ENCODE assay signal across 1 cellular context in the genomic region with DNA sequence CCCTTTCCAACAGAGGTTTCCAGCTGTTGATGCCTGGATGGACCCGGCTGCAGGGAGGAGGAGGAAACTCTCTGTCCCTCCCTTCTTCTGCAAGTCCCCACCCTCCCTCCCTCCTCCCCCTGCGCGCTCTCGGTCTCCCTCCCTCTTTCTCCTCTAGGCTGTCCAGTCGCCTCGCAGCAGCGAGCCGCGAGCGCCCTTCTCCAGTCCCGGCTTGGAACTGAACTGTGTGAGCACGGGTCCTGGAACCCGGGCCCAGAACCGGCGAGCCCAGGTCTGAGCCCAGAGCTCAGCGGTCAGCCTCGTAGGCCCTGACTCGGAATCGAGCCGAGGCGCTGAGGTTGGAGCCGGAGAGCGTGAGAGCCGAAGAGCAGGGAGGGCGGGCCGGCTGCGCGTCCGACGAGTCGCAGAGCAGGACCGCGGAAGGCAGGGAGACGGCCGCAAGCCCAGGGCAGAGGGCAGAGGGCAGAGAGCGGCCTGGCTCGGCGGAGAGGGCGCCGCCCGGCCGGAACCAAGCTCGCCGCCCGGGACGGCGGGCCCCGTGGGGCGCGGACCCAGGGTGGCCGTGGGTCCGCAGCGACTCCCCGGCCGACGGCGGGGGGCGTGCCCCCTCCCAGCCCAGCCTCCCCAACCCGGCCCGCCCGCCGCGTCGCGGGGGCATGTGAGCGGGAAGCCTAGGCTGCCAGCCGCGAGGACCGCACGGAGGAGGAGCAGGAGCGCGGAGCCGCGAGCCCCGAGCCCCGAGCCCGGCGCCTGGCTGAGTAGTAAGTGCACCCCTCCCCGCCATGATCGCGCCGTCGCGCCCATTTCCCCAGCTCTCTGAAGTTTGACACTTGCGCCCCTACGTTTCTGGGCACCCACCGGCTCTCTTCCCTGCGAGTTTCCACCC.
A peak's percentile ranks its signal among the peaks of the same experiment; 100 is the strongest.
TF ChIP-seq lines count a peak whose summit lies in the region.

SOX13 (plus strand) TSS at position 165 of the 886 bp plus-strand sequence. CDS start 39,801 bp downstream, outside the sequence.

TF ChIP-seq in HepG2, 621 proteins besides CTCF, POLR2A, EP300 and RAD21 (continued from another document):
- TF ChIP-seq REST (IDR thresholded peaks at IDR 0.05; ENCODE audit: borderline replicate concordance in 1 of 2, low read depth in 1 of 2, low read length in 2 of 2) (peak in 1 of 2 experiments; percentile 14; a peak in 1 of 4 replicates), YEATS4 (CRISPR knock-in tag; IDR thresholded peaks at IDR 0.05; ENCODE audit: borderline replicate concordance) (peak; percentile 77), ZNF550 (CRISPR knock-in tag; IDR thresholded peaks at IDR 0.05; ENCODE audit: borderline replicate concordance) (no peak), MLLT10 (CRISPR knock-in tag; IDR thresholded peaks at IDR 0.05) (no peak), ZFY (CRISPR knock-in tag; IDR thresholded peaks at IDR 0.05) (peak; percentile 93), TCF12 (IDR thresholded peaks at IDR 0.05) (no peak), TCF12 (CRISPR knock-in tag; IDR thresholded peaks at IDR 0.05) (no peak), ZC3H4 (CRISPR knock-in tag; IDR thresholded peaks at IDR 0.05; ENCODE audit: borderline replicate concordance) (no peak), ZNF331 (CRISPR knock-in tag; IDR thresholded peaks at IDR 0.05) (peak; percentile 72), ZSCAN30 (CRISPR knock-in tag; IDR thresholded peaks at IDR 0.05) (no peak), ZFYVE20 (CRISPR knock-in tag; IDR thresholded peaks at IDR 0.05; ENCODE audit: borderline replicate concordance, low read depth) (no peak), WIZ (CRISPR knock-in tag; IDR thresholded peaks at IDR 0.05) (no peak), KLF11 (CRISPR knock-in tag; IDR thresholded peaks at IDR 0.05) (0 out of 2 replicates have a peak, but pooled peaks have one; percentile 59), FOXP1 (IDR thresholded peaks at IDR 0.05) (no peak), FOXP1 (CRISPR knock-in tag; IDR thresholded peaks at IDR 0.05) (no peak), ZMYM2 (CRISPR knock-in tag; IDR thresholded peaks at IDR 0.05) (no peak), ZFP82 (CRISPR knock-in tag; IDR thresholded peaks at IDR 0.05; ENCODE audit: borderline replicate concordance) (0 out of 2 replicates have a peak, but pooled peaks have one; percentile 9), ZNF713 (CRISPR knock-in tag; IDR thresholded peaks at IDR 0.05) (no peak), ZNF260 (CRISPR knock-in tag; IDR thresholded peaks at IDR 0.05; ENCODE audit: borderline replicate concordance, low read depth) (no peak), SPEN (CRISPR knock-in tag; IDR thresholded peaks at IDR 0.05; ENCODE audit: low read depth) (peak; percentile 59), CBFB (CRISPR knock-in tag; IDR thresholded peaks at IDR 0.05) (peak; percentile 46; the same call in 1 of the 2 replicates), ZNF672 (CRISPR knock-in tag; IDR thresholded peaks at IDR 0.05) (no peak), KLF13 (CRISPR knock-in tag; IDR thresholded peaks at IDR 0.05) (no peak), PITX1 (CRISPR knock-in tag; IDR thresholded peaks at IDR 0.05) (peak; percentile 65), ADNP (CRISPR knock-in tag; IDR thresholded peaks at IDR 0.05) (no peak), SSRP1 (CRISPR knock-in tag; IDR thresholded peaks at IDR 0.05) (peak; percentile 29; the same call in 1 of the 2 replicates), TRIM22 (IDR thresholded peaks at IDR 0.05) (no peak), PHF20 (CRISPR knock-in tag; IDR thresholded peaks at IDR 0.05) (0 out of 2 replicates have a peak, but pooled peaks have one; percentile 28), ZNF572 (CRISPR knock-in tag; IDR thresholded peaks at IDR 0.05) (0 out of 2 replicates have a peak, but pooled peaks have one; percentile 77), ZFP36 (IDR thresholded peaks at IDR 0.05; ENCODE audit: borderline replicate concordance, low read depth, low read length, partially characterized antibody) (no peak), TARDBP (CRISPR knock-in tag; IDR thresholded peaks at IDR 0.05) (peak; percentile 82; the same call in 1 of the 2 replicates), NR2F1 (CRISPR knock-in tag; IDR thresholded peaks at IDR 0.05) (peak; percentile 21 to 56; a peak in 2 of 4 replicates), XRCC5 (optimal IDR thresholded peaks at IDR 0.05; ENCODE audit: low read length) (no peak), SP2 (CRISPR knock-in tag; IDR thresholded peaks at IDR 0.05) (no peak), GABPB1 (CRISPR knock-in tag; IDR thresholded peaks at IDR 0.05) (peak; percentile 77; the same call in 1 of the 2 replicates), CREM (IDR thresholded peaks at IDR 0.05) (no peak), CREM (CRISPR knock-in tag; IDR thresholded peaks at IDR 0.05) (no peak)
- TF ChIP-seq, protein P1, sequence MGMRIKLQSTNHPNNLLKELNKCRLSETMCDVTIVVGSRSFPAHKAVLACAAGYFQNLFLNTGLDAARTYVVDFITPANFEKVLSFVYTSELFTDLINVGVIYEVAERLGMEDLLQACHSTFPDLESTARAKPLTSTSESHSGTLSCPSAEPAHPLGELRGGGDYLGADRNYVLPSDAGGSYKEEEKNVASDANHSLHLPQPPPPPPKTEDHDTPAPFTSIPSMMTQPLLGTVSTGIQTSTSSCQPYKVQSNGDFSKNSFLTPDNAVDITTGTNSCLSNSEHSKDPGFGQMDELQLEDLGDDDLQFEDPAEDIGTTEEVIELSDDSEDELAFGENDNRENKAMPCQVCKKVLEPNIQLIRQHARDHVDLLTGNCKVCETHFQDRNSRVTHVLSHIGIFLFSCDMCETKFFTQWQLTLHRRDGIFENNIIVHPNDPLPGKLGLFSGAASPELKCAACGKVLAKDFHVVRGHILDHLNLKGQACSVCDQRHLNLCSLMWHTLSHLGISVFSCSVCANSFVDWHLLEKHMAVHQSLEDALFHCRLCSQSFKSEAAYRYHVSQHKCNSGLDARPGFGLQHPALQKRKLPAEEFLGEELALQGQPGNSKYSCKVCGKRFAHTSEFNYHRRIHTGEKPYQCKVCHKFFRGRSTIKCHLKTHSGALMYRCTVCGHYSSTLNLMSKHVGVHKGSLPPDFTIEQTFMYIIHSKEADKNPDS (CRISPR knock-in tag; IDR thresholded peaks at IDR 0.05) = 0 out of 2 replicates have a peak, but pooled peaks have one; percentile 46
- TF ChIP-seq, protein P2, sequence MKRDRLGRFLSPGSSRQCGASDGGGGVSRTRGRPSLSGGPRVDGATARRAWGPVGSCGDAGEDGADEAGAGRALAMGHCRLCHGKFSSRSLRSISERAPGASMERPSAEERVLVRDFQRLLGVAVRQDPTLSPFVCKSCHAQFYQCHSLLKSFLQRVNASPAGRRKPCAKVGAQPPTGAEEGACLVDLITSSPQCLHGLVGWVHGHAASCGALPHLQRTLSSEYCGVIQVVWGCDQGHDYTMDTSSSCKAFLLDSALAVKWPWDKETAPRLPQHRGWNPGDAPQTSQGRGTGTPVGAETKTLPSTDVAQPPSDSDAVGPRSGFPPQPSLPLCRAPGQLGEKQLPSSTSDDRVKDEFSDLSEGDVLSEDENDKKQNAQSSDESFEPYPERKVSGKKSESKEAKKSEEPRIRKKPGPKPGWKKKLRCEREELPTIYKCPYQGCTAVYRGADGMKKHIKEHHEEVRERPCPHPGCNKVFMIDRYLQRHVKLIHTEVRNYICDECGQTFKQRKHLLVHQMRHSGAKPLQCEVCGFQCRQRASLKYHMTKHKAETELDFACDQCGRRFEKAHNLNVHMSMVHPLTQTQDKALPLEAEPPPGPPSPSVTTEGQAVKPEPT (CRISPR knock-in tag; IDR thresholded peaks at IDR 0.05; ENCODE audit: low read depth) = no peak
- TF ChIP-seq, protein P3, sequence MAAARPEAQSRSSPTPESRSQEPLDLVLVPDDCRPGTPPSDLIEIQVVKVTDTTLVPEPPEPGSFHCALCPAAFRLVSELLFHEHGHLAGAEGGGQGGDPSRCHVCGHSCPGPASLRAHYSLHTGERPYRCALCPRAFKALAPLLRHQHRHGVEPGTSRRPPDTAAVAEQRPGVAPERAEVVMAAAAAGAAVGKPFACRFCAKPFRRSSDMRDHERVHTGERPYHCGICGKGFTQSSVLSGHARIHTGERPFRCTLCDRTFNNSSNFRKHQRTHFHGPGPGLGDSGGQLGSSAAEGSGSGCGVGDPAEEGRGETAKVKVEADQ (CRISPR knock-in tag; IDR thresholded peaks at IDR 0.05; ENCODE audit: borderline replicate concordance) = peak; percentile 31; the same call in 1 of the 2 replicates
- TF ChIP-seq, protein P4, sequence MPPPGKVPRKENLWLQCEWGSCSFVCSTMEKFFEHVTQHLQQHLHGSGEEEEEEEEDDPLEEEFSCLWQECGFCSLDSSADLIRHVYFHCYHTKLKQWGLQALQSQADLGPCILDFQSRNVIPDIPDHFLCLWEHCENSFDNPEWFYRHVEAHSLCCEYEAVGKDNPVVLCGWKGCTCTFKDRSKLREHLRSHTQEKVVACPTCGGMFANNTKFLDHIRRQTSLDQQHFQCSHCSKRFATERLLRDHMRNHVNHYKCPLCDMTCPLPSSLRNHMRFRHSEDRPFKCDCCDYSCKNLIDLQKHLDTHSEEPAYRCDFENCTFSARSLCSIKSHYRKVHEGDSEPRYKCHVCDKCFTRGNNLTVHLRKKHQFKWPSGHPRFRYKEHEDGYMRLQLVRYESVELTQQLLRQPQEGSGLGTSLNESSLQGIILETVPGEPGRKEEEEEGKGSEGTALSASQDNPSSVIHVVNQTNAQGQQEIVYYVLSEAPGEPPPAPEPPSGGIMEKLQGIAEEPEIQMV (CRISPR knock-in tag; IDR thresholded peaks at IDR 0.05; ENCODE audit: low read depth) = peak; percentile 78
